Comparison of ENCODE assay signal across 9 cellular contexts in the genomic region with DNA sequence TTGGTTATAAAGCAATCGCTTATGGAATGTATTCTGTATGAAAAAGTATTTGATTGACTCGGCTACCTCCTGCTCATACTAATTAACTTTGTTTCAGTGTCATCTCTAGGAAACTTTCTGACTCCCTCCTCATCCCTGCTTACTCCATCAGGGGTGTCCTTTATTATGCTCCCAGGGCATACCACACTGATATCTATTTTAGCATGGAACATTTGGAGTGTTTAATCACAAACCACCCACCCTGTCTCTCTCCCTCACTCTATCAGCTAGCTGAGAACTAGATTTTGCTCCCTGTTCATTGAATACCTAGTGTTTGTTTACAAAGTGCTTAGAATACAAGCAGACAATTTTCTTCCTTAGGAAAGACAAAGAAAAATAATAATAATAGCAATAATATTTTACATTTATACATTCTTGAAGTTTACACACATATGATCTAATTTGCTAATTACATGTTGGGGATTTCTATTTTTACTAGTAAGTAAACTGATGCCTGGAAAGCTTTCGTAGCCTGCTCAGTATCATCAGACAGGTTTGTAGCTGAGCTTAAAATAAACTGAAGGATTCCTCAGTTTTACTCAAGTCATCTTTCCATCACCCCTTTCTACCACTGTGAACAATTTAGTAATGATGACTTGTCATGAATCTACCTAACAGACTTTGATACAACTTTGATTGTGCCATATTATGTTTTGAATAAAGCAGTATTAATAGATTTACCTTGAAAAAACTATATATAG.
"Had no signal": no experiment of that assay in that cellular context is flagged by ENCODE, and none has a peak within 500 bp of the region (broad histone marks: within the 10 kb centered on the region; RNA-seq: fewer than 3 reads in every experiment).

No MANE protein-coding gene starts in this region.

- H3K36me3 ChIP-seq: HAP-1 had no signal

- ATAC-seq: GM23338, HCT116, HepG2 had no signal

- H3K4me3 ChIP-seq: GM23338, HAP-1 had no signal

- FAIRE-seq: H1, HepG2 had no signal

- H3K9me3 ChIP-seq: HAP-1 had no signal

- H3K27me3 Mint-ChIP-seq: IgD-negative memory B cell had no signal

- H3K27ac ChIP-seq: HL-60 had no signal

- H3K36me3 Mint-ChIP-seq: IgD-negative memory B cell had no signal

- DNase-seq: H7, HFFc6 had no signal

- H3K27ac Mint-ChIP-seq: GM23338, HFFc6, IgD-negative memory B cell had no signal

- H3K4me1 ChIP-seq: HAP-1 had no signal

- H3K4me3 Mint-ChIP-seq: GM23338, HFFc6, IgD-negative memory B cell had no signal
